In genomic region chr12:8018666-8019581, GRCh38 we compare ENCODE assay signal across 8 cellular contexts. TPM values are rescaled to one million over a fixed set of nuclear protein-coding genes. Genes with fewer than 3 reads are reported as not detected.
DNase-seq lines count a peak whose midpoint lies in the region; ATAC-seq, FAIRE-seq and TF ChIP-seq lines count a peak whose summit lies in the region.

No MANE protein-coding gene starts in this region.

- intact Hi-C loops in tibial artery (cut with DNase I; ENCODE audit: low total_unique reads), result no loop called here

- no peaks in the 10 kb centered on the region for H4K20me1 ChIP-seq in keratinocyte (ENCODE audit: control insufficient read depth, extremely low read depth, insufficient read depth, low read length)

- dilution Hi-C loops in keratinocyte (cut with MboI; ENCODE audit: extremely low pct_ligation_motif_present, low sequenced_read_pairs), result no loop called here

- DNase-seq in DMS 273 (lab: John Stamatoyannopoulos, UW; ENCODE audit: unreplicated experiment) (peak; percentile 84), NB4 (ENCODE audit: low read depth) (peak; percentile 92), astrocyte of the hippocampus (ENCODE audit: low read depth, low spot score) (peak; percentile 50), keratinocyte (ENCODE audit: low read depth, low spot score) (no peak), tibial artery (no peak), SK-N-DZ (ENCODE audit: low spot score) (no peak)

- H3K79me2 ChIP-seq in keratinocyte (ENCODE audit: control insufficient read depth, insufficient read depth, low read length), result no peaks in the 10 kb centered on the region

- H3K4me3 ChIP-seq in NB4 (ENCODE audit: low read depth, low read length) (peak overlapping the region; percentile 63), keratinocyte (ENCODE audit: control insufficient read depth in 2 of 3, extremely low read depth in 1 of 3, insufficient read depth in 2 of 3, low read depth in 1 of 3, low read length in 3 of 3) (no peak overlapping the region), tibial artery (peak overlapping the region; percentile 35 to 44)

- H3K9me3 ChIP-seq in keratinocyte (ENCODE audit: control insufficient read depth, low read depth, low read length) (no peaks in the 10 kb centered on the region), tibial artery (no peaks in the 10 kb centered on the region)

- no peak for FAIRE-seq in keratinocyte (lab: Jason Lieb, UNC)

- no peak overlapping the region for H3K9ac ChIP-seq in keratinocyte (ENCODE audit: control insufficient read depth, extremely low read depth, insufficient read depth, low read length)

- H3K4me2 ChIP-seq in keratinocyte (ENCODE audit: control insufficient read depth, extremely low read depth, insufficient read depth, low read depth, low read length), result peak overlapping the region; percentile 32

- peaks cover 3% of the 10 kb centered on the region for H3K4me1 ChIP-seq in keratinocyte (ENCODE audit: control insufficient read depth, extremely low read depth, insufficient read depth, low read length)
- H3K4me1 ChIP-seq in tibial artery, result peaks cover 0 to 14% (median 9%) of the 10 kb centered on the region in 4 donors

- H2AFZ ChIP-seq in keratinocyte (ENCODE audit: control insufficient read depth, low read length), result no peak overlapping the region

- ATAC-seq in GM18505 (IDR thresholded peaks at IDR 0.05; ENCODE audit: unreplicated experiment) (no peak), GM19395 (IDR thresholded peaks at IDR 0.05; ENCODE audit: unreplicated experiment) (no peak)

- TF ChIP-seq CTCF in NB4 (IDR thresholded peaks at IDR 0.05; ENCODE audit: low read depth, low read length), result peak; percentile 5
- no peak for TF ChIP-seq CTCF in keratinocyte (optimal IDR thresholded peaks at IDR 0.05 in 1 of 3, IDR thresholded peaks at IDR 0.05 in 1 of 3, conservative IDR thresholded peaks at IDR 0.05 in 1 of 3; ENCODE audit: extremely low read depth in 1 of 3, insufficient read depth in 2 of 3, low read length in 3 of 3)
- no peak for TF ChIP-seq CTCF in tibial artery (IDR thresholded peaks at IDR 0.05)

- no peaks in the 10 kb centered on the region for H3K9me1 ChIP-seq in keratinocyte (ENCODE audit: control insufficient read depth, extremely low read depth, insufficient read depth, low read length)

- H3K27me3 ChIP-seq in keratinocyte (ENCODE audit: control insufficient read depth, extremely low read depth, insufficient read depth, low read length) (peaks cover 18% of the 10 kb centered on the region), tibial artery (peaks cover 0 to 47% of the 10 kb centered on the region in 2 donors)

- no peaks in the 10 kb centered on the region for H3K36me3 ChIP-seq in keratinocyte (ENCODE audit: control insufficient read depth in 2 of 2, extremely low read depth in 1 of 2, insufficient read depth in 2 of 2, low read length in 2 of 2)
- H3K36me3 ChIP-seq in tibial artery, result no peaks in the 10 kb centered on the region

- TF ChIP-seq POLR2A in NB4 (IDR thresholded peaks at IDR 0.05; ENCODE audit: extremely low read depth, insufficient read length), result peak; percentile 21
- TF ChIP-seq POLR2A in GM18505 (IDR thresholded peaks at IDR 0.05; ENCODE audit: borderline replicate concordance, extremely low read depth, insufficient read depth, insufficient read length), result no peak

- H3K27ac ChIP-seq in keratinocyte (ENCODE audit: control insufficient read depth, insufficient read depth, low read length), result no peak overlapping the region
- no peak overlapping the region for H3K27ac ChIP-seq in tibial artery

RNA-seq across cellular contexts. Expression of gene FOXJ2, which starts 13.6 kb away (rescaled TPM):
- polyA plus RNA-seq in keratinocyte, result 3.1 to 5.2 TPM (median 4.2 TPM) in 3 replicates
- 3.9 TPM for polyA plus RNA-seq in keratinocyte (2011; ENCODE audit: low read depth)
- 4.3 and 4.9 TPM in 2 replicates for polyA plus RNA-seq in keratinocyte (2011; cell fraction: cytosol; rRNA removed)
- polyA plus RNA-seq in keratinocyte (2011; cell fraction: nucleus; rRNA removed), result 11.0 TPM in 2 replicates
- polyA plus RNA-seq in keratinocyte (2012; ENCODE audit: low replicate concordance), result 7.3 and 10.1 TPM in 2 replicates
- 5.1 to 49.7 TPM (median 5.7 TPM) in 3 replicates for polyA minus RNA-seq in keratinocyte
- polyA minus RNA-seq in keratinocyte (2011; cell fraction: cytosol; rRNA and poly(A)+ RNA removed), result 4.6 TPM
- polyA minus RNA-seq in keratinocyte (2011; cell fraction: nucleus; rRNA and poly(A)+ RNA removed), result 6.4 and 8.3 TPM in 2 replicates
- polyA plus RNA-seq in SK-N-DZ (2014; cell fraction: cytosol; rRNA removed), result 3.9 and 4.8 TPM in 2 replicates
- polyA plus RNA-seq in SK-N-DZ (2014; cell fraction: nucleus; rRNA removed), result 2.9 and 6.6 TPM in 2 replicates

RNA-seq across cellular contexts. Expression of gene C3AR1, which starts 47.2 kb away (rescaled TPM):
- 0.57 to 0.99 TPM (median 0.60 TPM) in 3 replicates for polyA plus RNA-seq in keratinocyte
- polyA plus RNA-seq in keratinocyte (2011; ENCODE audit: low read depth), result not detected
- 0.06 and 0.15 TPM in 2 replicates for polyA plus RNA-seq in keratinocyte (2011; cell fraction: cytosol; rRNA removed)
- 0.82 and 1.2 TPM in 2 replicates for polyA plus RNA-seq in keratinocyte (2011; cell fraction: nucleus; rRNA removed)
- 0.31 and 0.40 TPM in 2 replicates for polyA plus RNA-seq in keratinocyte (2012; ENCODE audit: low replicate concordance)
- 0.13 to 0.19 TPM in 2 of 3 replicates, not detected in the other for polyA minus RNA-seq in keratinocyte
- polyA minus RNA-seq in keratinocyte (2011; cell fraction: cytosol; rRNA and poly(A)+ RNA removed), result not detected
- polyA minus RNA-seq in keratinocyte (2011; cell fraction: nucleus; rRNA and poly(A)+ RNA removed), result 0.21 and 0.39 TPM in 2 replicates
- polyA plus RNA-seq in SK-N-DZ (2014; cell fraction: cytosol; rRNA removed), result not detected in 2 replicates
- not detected in 2 replicates for polyA plus RNA-seq in SK-N-DZ (2014; cell fraction: nucleus; rRNA removed)

Comparison
In these comparisons a context has a peak if more than half of its experiments do, and no peak if none do; other contexts are left out.
1. DNase-seq: peak in DMS 273 (single experiment), NB4 (single experiment) and astrocyte of the hippocampus (single experiment); none in keratinocyte (single experiment), tibial artery (0 of 2) and SK-N-DZ (single experiment).
2. H3K4me3 ChIP-seq: peak in NB4 (single experiment) and tibial artery (2 of 2); none in keratinocyte (0 of 3).